ENCODE assay signal across 1 cellular context in the genomic region with DNA sequence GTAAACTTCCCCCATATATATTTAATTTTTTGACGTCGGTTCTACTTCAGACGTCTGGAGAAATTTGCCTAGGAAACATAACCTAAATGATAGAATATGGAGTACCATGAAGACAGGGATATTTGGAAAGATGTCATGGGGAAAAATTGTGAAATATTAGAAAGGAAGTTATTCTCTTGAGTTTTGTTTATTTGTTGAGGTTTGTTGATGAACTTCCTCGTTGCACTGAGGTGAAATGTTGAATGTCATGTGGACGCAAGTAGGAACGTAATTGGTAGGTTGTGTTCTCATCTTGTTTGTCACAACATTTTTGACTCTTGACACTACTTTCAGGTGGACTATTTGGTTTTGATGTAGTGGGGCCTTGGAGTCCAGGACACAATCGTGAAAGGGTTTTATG.
A peak's percentile ranks its signal among the peaks of the same experiment; 100 is the strongest.
TF ChIP-seq lines count a peak whose summit lies in the region.

No MANE protein-coding gene starts in this region.

TF ChIP-seq in K562, 482 proteins besides CTCF, POLR2A, EP300 and RAD21 (continued from another document and continues in another):
- TF ChIP-seq, protein P1, sequence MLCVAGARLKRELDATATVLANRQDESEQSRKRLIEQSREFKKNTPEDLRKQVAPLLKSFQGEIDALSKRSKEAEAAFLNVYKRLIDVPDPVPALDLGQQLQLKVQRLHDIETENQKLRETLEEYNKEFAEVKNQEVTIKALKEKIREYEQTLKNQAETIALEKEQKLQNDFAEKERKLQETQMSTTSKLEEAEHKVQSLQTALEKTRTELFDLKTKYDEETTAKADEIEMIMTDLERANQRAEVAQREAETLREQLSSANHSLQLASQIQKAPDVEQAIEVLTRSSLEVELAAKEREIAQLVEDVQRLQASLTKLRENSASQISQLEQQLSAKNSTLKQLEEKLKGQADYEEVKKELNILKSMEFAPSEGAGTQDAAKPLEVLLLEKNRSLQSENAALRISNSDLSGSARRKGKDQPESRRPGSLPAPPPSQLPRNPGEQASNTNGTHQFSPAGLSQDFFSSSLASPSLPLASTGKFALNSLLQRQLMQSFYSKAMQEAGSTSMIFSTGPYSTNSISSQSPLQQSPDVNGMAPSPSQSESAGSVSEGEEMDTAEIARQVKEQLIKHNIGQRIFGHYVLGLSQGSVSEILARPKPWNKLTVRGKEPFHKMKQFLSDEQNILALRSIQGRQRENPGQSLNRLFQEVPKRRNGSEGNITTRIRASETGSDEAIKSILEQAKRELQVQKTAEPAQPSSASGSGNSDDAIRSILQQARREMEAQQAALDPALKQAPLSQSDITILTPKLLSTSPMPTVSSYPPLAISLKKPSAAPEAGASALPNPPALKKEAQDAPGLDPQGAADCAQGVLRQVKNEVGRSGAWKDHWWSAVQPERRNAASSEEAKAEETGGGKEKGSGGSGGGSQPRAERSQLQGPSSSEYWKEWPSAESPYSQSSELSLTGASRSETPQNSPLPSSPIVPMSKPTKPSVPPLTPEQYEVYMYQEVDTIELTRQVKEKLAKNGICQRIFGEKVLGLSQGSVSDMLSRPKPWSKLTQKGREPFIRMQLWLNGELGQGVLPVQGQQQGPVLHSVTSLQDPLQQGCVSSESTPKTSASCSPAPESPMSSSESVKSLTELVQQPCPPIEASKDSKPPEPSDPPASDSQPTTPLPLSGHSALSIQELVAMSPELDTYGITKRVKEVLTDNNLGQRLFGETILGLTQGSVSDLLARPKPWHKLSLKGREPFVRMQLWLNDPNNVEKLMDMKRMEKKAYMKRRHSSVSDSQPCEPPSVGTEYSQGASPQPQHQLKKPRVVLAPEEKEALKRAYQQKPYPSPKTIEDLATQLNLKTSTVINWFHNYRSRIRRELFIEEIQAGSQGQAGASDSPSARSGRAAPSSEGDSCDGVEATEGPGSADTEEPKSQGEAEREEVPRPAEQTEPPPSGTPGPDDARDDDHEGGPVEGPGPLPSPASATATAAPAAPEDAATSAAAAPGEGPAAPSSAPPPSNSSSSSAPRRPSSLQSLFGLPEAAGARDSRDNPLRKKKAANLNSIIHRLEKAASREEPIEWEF (CRISPR knock-in tag; IDR thresholded peaks at IDR 0.05), result no peak
- TF ChIP-seq ZEB2 (IDR thresholded peaks at IDR 0.05), result peak; percentile 43; the same call in 1 of the 2 replicates
- TF ChIP-seq CBX3 (IDR thresholded peaks at IDR 0.05; ENCODE audit: borderline replicate concordance in 1 of 2, low read length in 2 of 2), result no peak
- no peak for TF ChIP-seq LCOR (CRISPR knock-in tag; IDR thresholded peaks at IDR 0.05)
- TF ChIP-seq, protein P2, sequence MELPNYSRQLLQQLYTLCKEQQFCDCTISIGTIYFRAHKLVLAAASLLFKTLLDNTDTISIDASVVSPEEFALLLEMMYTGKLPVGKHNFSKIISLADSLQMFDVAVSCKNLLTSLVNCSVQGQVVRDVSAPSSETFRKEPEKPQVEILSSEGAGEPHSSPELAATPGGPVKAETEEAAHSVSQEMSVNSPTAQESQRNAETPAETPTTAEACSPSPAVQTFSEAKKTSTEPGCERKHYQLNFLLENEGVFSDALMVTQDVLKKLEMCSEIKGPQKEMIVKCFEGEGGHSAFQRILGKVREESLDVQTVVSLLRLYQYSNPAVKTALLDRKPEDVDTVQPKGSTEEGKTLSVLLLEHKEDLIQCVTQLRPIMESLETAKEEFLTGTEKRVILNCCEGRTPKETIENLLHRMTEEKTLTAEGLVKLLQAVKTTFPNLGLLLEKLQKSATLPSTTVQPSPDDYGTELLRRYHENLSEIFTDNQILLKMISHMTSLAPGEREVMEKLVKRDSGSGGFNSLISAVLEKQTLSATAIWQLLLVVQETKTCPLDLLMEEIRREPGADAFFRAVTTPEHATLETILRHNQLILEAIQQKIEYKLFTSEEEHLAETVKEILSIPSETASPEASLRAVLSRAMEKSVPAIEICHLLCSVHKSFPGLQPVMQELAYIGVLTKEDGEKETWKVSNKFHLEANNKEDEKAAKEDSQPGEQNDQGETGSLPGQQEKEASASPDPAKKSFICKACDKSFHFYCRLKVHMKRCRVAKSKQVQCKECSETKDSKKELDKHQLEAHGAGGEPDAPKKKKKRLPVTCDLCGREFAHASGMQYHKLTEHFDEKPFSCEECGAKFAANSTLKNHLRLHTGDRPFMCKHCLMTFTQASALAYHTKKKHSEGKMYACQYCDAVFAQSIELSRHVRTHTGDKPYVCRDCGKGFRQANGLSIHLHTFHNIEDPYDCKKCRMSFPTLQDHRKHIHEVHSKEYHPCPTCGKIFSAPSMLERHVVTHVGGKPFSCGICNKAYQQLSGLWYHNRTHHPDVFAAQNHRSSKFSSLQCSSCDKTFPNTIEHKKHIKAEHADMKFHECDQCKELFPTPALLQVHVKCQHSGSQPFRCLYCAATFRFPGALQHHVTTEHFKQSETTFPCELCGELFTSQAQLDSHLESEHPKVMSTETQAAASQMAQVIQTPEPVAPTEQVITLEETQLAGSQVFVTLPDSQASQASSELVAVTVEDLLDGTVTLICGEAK (IDR thresholded peaks at IDR 0.05), result 0 out of 2 replicates have a peak, but pooled peaks have one; percentile 12
- TF ChIP-seq, protein P2 (CRISPR knock-in tag; IDR thresholded peaks at IDR 0.05), result no peak
- TF ChIP-seq FOXJ2 (tag; IDR thresholded peaks at IDR 0.05), result no peak; the same call in 1 of the 2 replicates
- TF ChIP-seq SP1 (CRISPR knock-in tag; IDR thresholded peaks at IDR 0.05), result no peak
- TF ChIP-seq, protein P3, sequence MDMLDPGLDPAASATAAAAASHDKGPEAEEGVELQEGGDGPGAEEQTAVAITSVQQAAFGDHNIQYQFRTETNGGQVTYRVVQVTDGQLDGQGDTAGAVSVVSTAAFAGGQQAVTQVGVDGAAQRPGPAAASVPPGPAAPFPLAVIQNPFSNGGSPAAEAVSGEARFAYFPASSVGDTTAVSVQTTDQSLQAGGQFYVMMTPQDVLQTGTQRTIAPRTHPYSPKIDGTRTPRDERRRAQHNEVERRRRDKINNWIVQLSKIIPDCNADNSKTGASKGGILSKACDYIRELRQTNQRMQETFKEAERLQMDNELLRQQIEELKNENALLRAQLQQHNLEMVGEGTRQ (CRISPR knock-in tag; IDR thresholded peaks at IDR 0.05), result 0 out of 2 replicates have a peak, but pooled peaks have one; percentile 54
- TF ChIP-seq RBM15 (IDR thresholded peaks at IDR 0.05; ENCODE audit: insufficient read depth, low read length), result no peak
- no peak for TF ChIP-seq NR2C2 (CRISPR knock-in tag; IDR thresholded peaks at IDR 0.05)
- TF ChIP-seq NR2C2 (tag; IDR thresholded peaks at IDR 0.05), result peak; percentile 68; the same call in 1 of the 2 replicates
- TF ChIP-seq SOX6 (IDR thresholded peaks at IDR 0.05), result no peak
- TF ChIP-seq SIN3A (IDR thresholded peaks at IDR 0.05; ENCODE audit: borderline replicate concordance in 2 of 2, control insufficient read depth in 1 of 2, low read depth in 2 of 2, low read length in 2 of 2), result 0 out of 4 replicates have a peak, but pooled peaks of 1 of the 2 experiments have one; percentile 46
- TF ChIP-seq JUND (IDR thresholded peaks at IDR 0.05; ENCODE audit: borderline replicate concordance, low read depth, low read length), result peak; percentile 9; the same call in 1 of the 2 replicates
- TF ChIP-seq JUND (tag; IDR thresholded peaks at IDR 0.05; ENCODE audit: borderline replicate concordance, low read depth, low read length), result no peak
- TF ChIP-seq MTA3 (IDR thresholded peaks at IDR 0.05; ENCODE audit: borderline replicate concordance), result 0 out of 2 replicates have a peak, but pooled peaks have one; percentile 23
- TF ChIP-seq ARID1B (IDR thresholded peaks at IDR 0.05), result no peak
- TF ChIP-seq ZKSCAN3 (CRISPR knock-in tag; IDR thresholded peaks at IDR 0.05), result no peak
- TF ChIP-seq RFX5 (IDR thresholded peaks at IDR 0.05; ENCODE audit: low read depth, low read length), result no peak
- no peak for TF ChIP-seq STAT5B (CRISPR knock-in tag; IDR thresholded peaks at IDR 0.05)
- peak in 1 of 2 experiments; percentile 14; a peak in 1 of 4 replicates for TF ChIP-seq TEAD1 (CRISPR knock-in tag; IDR thresholded peaks at IDR 0.05)
- 0 out of 2 replicates have a peak, but pooled peaks have one; percentile 48 for TF ChIP-seq ZBTB17 (CRISPR knock-in tag; IDR thresholded peaks at IDR 0.05)
- TF ChIP-seq ZNF696 (CRISPR knock-in tag; conservative IDR thresholded peaks at IDR 0.05), result no peak
- TF ChIP-seq, protein P4, sequence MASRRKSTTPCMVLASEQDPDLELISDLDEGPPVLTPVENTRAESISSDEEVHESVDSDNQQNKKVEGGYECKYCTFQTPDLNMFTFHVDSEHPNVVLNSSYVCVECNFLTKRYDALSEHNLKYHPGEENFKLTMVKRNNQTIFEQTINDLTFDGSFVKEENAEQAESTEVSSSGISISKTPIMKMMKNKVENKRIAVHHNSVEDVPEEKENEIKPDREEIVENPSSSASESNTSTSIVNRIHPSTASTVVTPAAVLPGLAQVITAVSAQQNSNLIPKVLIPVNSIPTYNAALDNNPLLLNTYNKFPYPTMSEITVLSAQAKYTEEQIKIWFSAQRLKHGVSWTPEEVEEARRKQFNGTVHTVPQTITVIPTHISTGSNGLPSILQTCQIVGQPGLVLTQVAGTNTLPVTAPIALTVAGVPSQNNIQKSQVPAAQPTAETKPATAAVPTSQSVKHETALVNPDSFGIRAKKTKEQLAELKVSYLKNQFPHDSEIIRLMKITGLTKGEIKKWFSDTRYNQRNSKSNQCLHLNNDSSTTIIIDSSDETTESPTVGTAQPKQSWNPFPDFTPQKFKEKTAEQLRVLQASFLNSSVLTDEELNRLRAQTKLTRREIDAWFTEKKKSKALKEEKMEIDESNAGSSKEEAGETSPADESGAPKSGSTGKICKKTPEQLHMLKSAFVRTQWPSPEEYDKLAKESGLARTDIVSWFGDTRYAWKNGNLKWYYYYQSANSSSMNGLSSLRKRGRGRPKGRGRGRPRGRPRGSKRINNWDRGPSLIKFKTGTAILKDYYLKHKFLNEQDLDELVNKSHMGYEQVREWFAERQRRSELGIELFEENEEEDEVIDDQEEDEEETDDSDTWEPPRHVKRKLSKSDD (conservative IDR thresholded peaks at IDR 0.05; ENCODE audit: low read length), result no peak
- TF ChIP-seq NR1H2 (CRISPR knock-in tag; IDR thresholded peaks at IDR 0.05), result no peak
- TF ChIP-seq CEBPB (tag; IDR thresholded peaks at IDR 0.05), result peak; percentile 70
- TF ChIP-seq, protein P5, sequence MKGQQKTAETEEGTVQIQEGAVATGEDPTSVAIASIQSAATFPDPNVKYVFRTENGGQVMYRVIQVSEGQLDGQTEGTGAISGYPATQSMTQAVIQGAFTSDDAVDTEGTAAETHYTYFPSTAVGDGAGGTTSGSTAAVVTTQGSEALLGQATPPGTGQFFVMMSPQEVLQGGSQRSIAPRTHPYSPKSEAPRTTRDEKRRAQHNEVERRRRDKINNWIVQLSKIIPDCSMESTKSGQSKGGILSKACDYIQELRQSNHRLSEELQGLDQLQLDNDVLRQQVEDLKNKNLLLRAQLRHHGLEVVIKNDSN (CRISPR knock-in tag; IDR thresholded peaks at IDR 0.05), result peak; percentile 66
- TF ChIP-seq, protein P6, sequence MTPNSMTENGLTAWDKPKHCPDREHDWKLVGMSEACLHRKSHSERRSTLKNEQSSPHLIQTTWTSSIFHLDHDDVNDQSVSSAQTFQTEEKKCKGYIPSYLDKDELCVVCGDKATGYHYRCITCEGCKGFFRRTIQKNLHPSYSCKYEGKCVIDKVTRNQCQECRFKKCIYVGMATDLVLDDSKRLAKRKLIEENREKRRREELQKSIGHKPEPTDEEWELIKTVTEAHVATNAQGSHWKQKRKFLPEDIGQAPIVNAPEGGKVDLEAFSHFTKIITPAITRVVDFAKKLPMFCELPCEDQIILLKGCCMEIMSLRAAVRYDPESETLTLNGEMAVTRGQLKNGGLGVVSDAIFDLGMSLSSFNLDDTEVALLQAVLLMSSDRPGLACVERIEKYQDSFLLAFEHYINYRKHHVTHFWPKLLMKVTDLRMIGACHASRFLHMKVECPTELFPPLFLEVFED (CRISPR knock-in tag; conservative IDR thresholded peaks at IDR 0.05), result 0 out of 2 replicates have a peak, but pooled peaks have one; percentile 34
- TF ChIP-seq ZNF76 (CRISPR knock-in tag; IDR thresholded peaks at IDR 0.05; ENCODE audit: borderline replicate concordance), result no peak
- peak; percentile 49 to 60; a peak in 2 of 4 replicates for TF ChIP-seq FOXK2 (conservative IDR thresholded peaks at IDR 0.05 in 1 of 2, IDR thresholded peaks at IDR 0.05 in 1 of 2; ENCODE audit: low read depth in 2 of 2)
- TF ChIP-seq, protein P7, sequence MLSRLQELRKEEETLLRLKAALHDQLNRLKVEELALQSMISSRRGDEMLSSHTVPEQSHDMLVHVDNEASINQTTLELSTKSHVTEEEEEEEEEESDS (CRISPR knock-in tag; IDR thresholded peaks at IDR 0.05), result no peak
- TF ChIP-seq NR2C1 (IDR thresholded peaks at IDR 0.05), result no peak
- 0 out of 2 replicates have a peak, but pooled peaks have one; percentile 28 for TF ChIP-seq NR2C1 (tag; IDR thresholded peaks at IDR 0.05)
- peak; percentile 64 for TF ChIP-seq RAD51 (IDR thresholded peaks at IDR 0.05; ENCODE audit: borderline replicate concordance, low read depth)
- TF ChIP-seq FOXA3 (CRISPR knock-in tag; conservative IDR thresholded peaks at IDR 0.05 in 1 of 2, IDR thresholded peaks at IDR 0.05 in 1 of 2), result 0 out of 4 replicates have a peak, but pooled peaks of 1 of the 2 experiments have one; percentile 10
- no peak for TF ChIP-seq SNIP1 (IDR thresholded peaks at IDR 0.05; ENCODE audit: low read depth)
- TF ChIP-seq SREBF1 (IDR thresholded peaks at IDR 0.05; ENCODE audit: borderline replicate concordance, low read depth, low read length), result no peak
